Comparison of ENCODE assay signal across 3 cellular contexts in genomic region chr12:116575754-116576153, GRCh38. TPM values are rescaled to one million over a fixed set of nuclear protein-coding genes. Genes with fewer than 3 reads are reported as not detected.
"Had no signal": no experiment of that assay in that cellular context is flagged by ENCODE, and none has a peak within 500 bp of the region (broad histone marks: within the 10 kb centered on the region; RNA-seq: fewer than 3 reads in every experiment).

No MANE protein-coding gene starts in this region.

RNA-seq across cellular contexts. Expression of gene MAP1LC3B2, which starts 16.6 kb away (rescaled TPM):
- total RNA-seq: skeletal muscle tissue, upper lobe of right lung, urinary bladder had no signal
